ENCODE assay signal across 22 cellular contexts in the genomic region with DNA sequence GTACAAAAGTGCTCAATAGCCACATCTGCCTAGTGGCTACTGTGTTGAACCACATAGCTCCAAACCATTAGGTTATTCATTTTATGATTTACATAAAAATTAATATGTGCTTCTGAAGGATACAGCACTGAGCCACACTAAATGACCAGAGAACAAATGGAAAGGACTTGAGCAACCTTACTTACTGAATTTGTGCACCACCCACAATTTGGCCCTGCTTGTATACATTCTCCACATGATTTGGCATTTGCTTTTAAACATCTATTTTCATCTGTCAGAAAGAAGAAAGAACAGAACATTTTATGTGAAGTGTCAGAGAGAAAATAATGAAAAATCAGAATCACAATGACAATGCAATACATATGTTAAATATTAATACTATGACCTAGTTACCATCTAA.
"Had no signal": no experiment of that assay in that cellular context is flagged by ENCODE, and none has a peak within 500 bp of the region (broad histone marks: within the 10 kb centered on the region; RNA-seq: fewer than 3 reads in every experiment).

No MANE protein-coding gene starts in this region.

- H3K4me3 Mint-ChIP-seq: activated B cell treated with CpG ODN at 0.5 μM for 24 hours; activated CD4-positive, alpha-beta T cell treated with anti-CD3 and anti-CD28 coated beads for 36 hours; activated naive CD4-positive, alpha-beta T cell treated with anti-CD3 and anti-CD28 coated beads for 36 hours; activated naive CD8-positive, alpha-beta T cell treated with anti-CD3 and anti-CD28 coated beads, Interleukin-2, amount 10 ng/mL, durations not matched to agents 7 days and 5 days; activated T-cell treated with anti-CD3 and anti-CD28 coated beads, Interleukin-2, amount 50 U/mL, for 4 hours; naive B cell; stimulated activated naive CD8-positive, alpha-beta T cell treated with anti-CD3 and anti-CD28 coated beads, Interleukin-15, amount 100 ng/mL, for 72 hours; T-helper 1 cell treated with Interleukin-12 subunit alpha and Interleukin-12 subunit beta and Interleukin-4 antibody, amounts not matched to agents 30 μg/mL and 1 μg/mL, for 36 hours had no signal

- H3K36me3 ChIP-seq: prostate gland had no signal

- ATAC-seq: activated CD4-positive, alpha-beta T cell treated with anti-CD3 and anti-CD28 coated beads for 36 hours; activated T-cell treated with anti-CD3 and anti-CD28 coated beads, Interleukin-2, amount 50 U/mL, for 4 hours; heart right ventricle; left colon; lower lobe of right lung; right cardiac atrium; stimulated activated naive CD8-positive, alpha-beta T cell treated with anti-CD3 and anti-CD28 coated beads, Interleukin-15, amount 100 ng/mL, for 72 hours had no signal

- H3K27ac ChIP-seq: coronary artery, heart right ventricle, lower lobe of right lung, prostate gland, tibial artery had no signal

- H3K27me3 Mint-ChIP-seq: activated B cell treated with CpG ODN at 0.5 μM for 24 hours; activated CD4-positive, alpha-beta T cell treated with anti-CD3 and anti-CD28 coated beads for 36 hours; activated naive CD8-positive, alpha-beta T cell treated with anti-CD3 and anti-CD28 coated beads, Interleukin-2, amount 10 ng/mL, durations not matched to agents 7 days and 5 days; naive B cell; stimulated activated naive CD8-positive, alpha-beta T cell treated with anti-CD3 and anti-CD28 coated beads, Interleukin-15, amount 100 ng/mL, for 72 hours had no signal

- H3K27ac Mint-ChIP-seq: activated B cell treated with CpG ODN at 0.5 μM for 24 hours; activated CD4-positive, alpha-beta T cell treated with anti-CD3 and anti-CD28 coated beads for 36 hours; activated naive CD4-positive, alpha-beta T cell treated with anti-CD3 and anti-CD28 coated beads for 36 hours; activated naive CD8-positive, alpha-beta T cell treated with anti-CD3 and anti-CD28 coated beads, Interleukin-2, amount 10 ng/mL, durations not matched to agents 7 days and 5 days; stimulated activated naive CD8-positive, alpha-beta T cell treated with anti-CD3 and anti-CD28 coated beads, Interleukin-15, amount 100 ng/mL, for 72 hours; T-helper 1 cell treated with Interleukin-12 subunit alpha and Interleukin-12 subunit beta and Interleukin-4 antibody, amounts not matched to agents 30 μg/mL and 1 μg/mL, for 36 hours had no signal

- H3K27me3 ChIP-seq: heart right ventricle, tibial artery had no signal

- DNase-seq: activated B cell treated with CpG ODN at 0.5 μM for 24 hours; activated CD4-positive, alpha-beta T cell treated with anti-CD3 and anti-CD28 coated beads for 36 hours; activated CD4-positive, alpha-beta T cell treated with anti-CD3 and anti-CD28 coated beads, Interleukin-2, amount 50 U/mL, for 48 hours; activated CD8-positive, alpha-beta memory T cell treated with anti-CD3 and anti-CD28 coated beads, Interleukin-2, amount 50 U/mL, for 48 hours; activated naive CD4-positive, alpha-beta T cell treated with anti-CD3 and anti-CD28 coated beads for 36 hours; activated naive CD8-positive, alpha-beta T cell treated with anti-CD3 and anti-CD28 coated beads, Interleukin-2, amount 10 ng/mL, durations not matched to agents 7 days and 5 days; activated T-cell treated with anti-CD3 and anti-CD28 coated beads, Interleukin-2, amount 50 U/mL, for 4 hours; amniotic stem cell; cerebellar nuclear complex; heart right ventricle; left colon; lower lobe of right lung; naive B cell; nucleus accumbens; right cardiac atrium; stimulated activated CD4-positive, alpha-beta T cell treated with anti-CD3 and anti-CD28 coated beads, Interleukin-1b, Interleukin-23, amount 100 ng/mL, for 48 hours; stimulated activated naive CD8-positive, alpha-beta T cell treated with anti-CD3 and anti-CD28 coated beads, Interleukin-15, amount 100 ng/mL, for 72 hours; tibial artery had no signal

- H3K4me3 ChIP-seq: coronary artery, heart right ventricle, lower lobe of right lung, prostate gland, tibial artery had no signal

- H3K9me3 ChIP-seq: heart right ventricle, lower lobe of right lung, prostate gland, tibial artery had no signal

- H3K9me3 Mint-ChIP-seq: activated B cell treated with CpG ODN at 0.5 μM for 24 hours; activated naive CD4-positive, alpha-beta T cell treated with anti-CD3 and anti-CD28 coated beads for 36 hours; activated naive CD8-positive, alpha-beta T cell treated with anti-CD3 and anti-CD28 coated beads, Interleukin-2, amount 10 ng/mL, durations not matched to agents 7 days and 5 days; activated T-cell treated with anti-CD3 and anti-CD28 coated beads, Interleukin-2, amount 50 U/mL, for 4 hours; naive B cell; stimulated activated naive CD8-positive, alpha-beta T cell treated with anti-CD3 and anti-CD28 coated beads, Interleukin-15, amount 100 ng/mL, for 72 hours; T-helper 1 cell treated with Interleukin-12 subunit alpha and Interleukin-12 subunit beta and Interleukin-4 antibody, amounts not matched to agents 30 μg/mL and 1 μg/mL, for 36 hours had no signal

- FAIRE-seq: keratinocyte had no signal

- H3K4me1 ChIP-seq: prostate gland had no signal
